ENCODE assay signal across 1 cellular context in genomic region chr15:74511583-74511982, GRCh38.
TF ChIP-seq lines count a peak whose summit lies in the region.

No MANE protein-coding gene starts in this region.

TF ChIP-seq in SK-N-SH, 30 proteins besides CTCF, POLR2A, EP300 and RAD21 (continued from another document):
- TF ChIP-seq IRF3 (IDR thresholded peaks at IDR 0.05; ENCODE audit: low read depth, low read length) (no peak), NFIC (IDR thresholded peaks at IDR 0.05; ENCODE audit: borderline replicate concordance) (no peak), USF2 (IDR thresholded peaks at IDR 0.05; ENCODE audit: borderline replicate concordance, low read depth, low read length) (no peak), TCF12 (IDR thresholded peaks at IDR 0.05) (no peak), ELF1 (IDR thresholded peaks at IDR 0.05) (no peak), REST (IDR thresholded peaks at IDR 0.05; ENCODE audit: low read depth, low read length) (no peak), CHD2 (IDR thresholded peaks at IDR 0.05; ENCODE audit: low read length, partially characterized antibody) (no peak), RCOR1 (IDR thresholded peaks at IDR 0.05; ENCODE audit: low read length) (no peak), SIN3A (IDR thresholded peaks at IDR 0.05; ENCODE audit: borderline replicate concordance, low read depth, low read length) (no peak), MAX (IDR thresholded peaks at IDR 0.05; ENCODE audit: low read depth) (no peak), MEF2A (IDR thresholded peaks at IDR 0.05; ENCODE audit: borderline replicate concordance, low read depth) (no peak), TAF1 (IDR thresholded peaks at IDR 0.05; ENCODE audit: borderline replicate concordance, low read depth, low read length) (no peak), TEAD4 (IDR thresholded peaks at IDR 0.05; ENCODE audit: borderline replicate concordance, insufficient read depth) (no peak), MXI1 (IDR thresholded peaks at IDR 0.05; ENCODE audit: low read depth, low read length) (no peak), PBX3 (IDR thresholded peaks at IDR 0.05) (no peak)
